In the genomic region with DNA sequence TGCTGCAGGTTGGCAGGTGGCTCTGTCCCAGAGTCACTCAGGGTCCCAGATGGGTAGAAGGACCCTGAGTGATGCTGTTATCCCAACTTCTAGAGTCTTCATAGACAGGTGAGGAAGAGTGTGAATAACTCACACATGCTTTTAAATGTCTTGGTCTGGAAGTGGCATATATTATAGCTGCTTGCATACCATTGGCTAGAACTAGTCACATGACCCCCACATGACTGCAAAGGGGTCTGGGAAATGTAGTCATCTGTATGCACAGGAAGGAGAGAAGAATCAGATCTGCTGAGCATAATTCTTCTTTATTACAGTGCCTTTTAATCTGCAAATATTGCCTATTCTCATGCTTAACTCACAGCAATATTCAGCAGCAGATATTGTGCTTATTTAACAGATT, we compare ENCODE assay signal across 10 cellular contexts. TPM values are rescaled to one million over a fixed set of nuclear protein-coding genes. Genes with fewer than 3 reads are reported as not detected.
DNase-seq lines count a peak whose midpoint lies in the region; ATAC-seq, FAIRE-seq and TF ChIP-seq lines count a peak whose summit lies in the region.
"Had no signal": no experiment of that assay in that cellular context is flagged by ENCODE, and none has a peak within 500 bp of the region (broad histone marks: within the 10 kb centered on the region; RNA-seq: fewer than 3 reads in every experiment).

No MANE protein-coding gene starts in this region.

- no peak overlapping the region for H3K4me3 ChIP-seq in Jurkat, Clone E6-1 (ENCODE audit: low read length)
- H3K4me3 ChIP-seq in HepG2 (replicated peaks in 1 of 3; ENCODE audit: insufficient read depth in 1 of 3, low read depth in 2 of 3, low read length in 3 of 3) (no peak overlapping the region), adrenal gland (no peak overlapping the region)
- H3K4me3 ChIP-seq: lung had no signal

- in situ Hi-C loops in HepG2 (cut with HindIII; ENCODE audit: extremely low pct_ligation_motif_present, low pct_unique_long_range_greater_than_20kb), result no loop called here

- POLR2A ChIA-PET in activated CD8-positive, alpha-beta T cell treated with anti-CD3 and anti-CD28 coated beads, Interleukin-2, amount 10 ng/mL, durations not matched to agents 7 days and 5 days (lab: Charles Lee), result no interaction called here
- POLR2A ChIA-PET in HepG2 (lab: Yijun Ruan, JAX), result no interaction called here

- H2AFZ ChIP-seq in HepG2 (ENCODE audit: low read length), result no peak overlapping the region

- H3K4me1 Mint-ChIP-seq in activated CD8-positive, alpha-beta T cell treated with anti-CD3 and anti-CD28 coated beads, Interleukin-2, amount 10 ng/mL, durations not matched to agents 7 days and 5 days (ENCODE audit: low read depth), result no peaks in the 10 kb centered on the region
- H3K4me1 Mint-ChIP-seq: IgD-negative memory B cell had no signal

- H4K20me1 ChIP-seq in HepG2 (ENCODE audit: insufficient read depth, low read length), result no peaks in the 10 kb centered on the region

- no peaks in the 10 kb centered on the region for H3K79me2 ChIP-seq in HepG2 (ENCODE audit: insufficient read depth, low read length)

- H3K9me3 ChIP-seq in HepG2 (ENCODE audit: low read length) (no peaks in the 10 kb centered on the region), adrenal gland (replicated peaks in 1 of 3) (no peaks in the 10 kb centered on the region)

- DNase-seq in Daoy (ENCODE audit: low read depth), result peak; percentile 41
- DNase-seq in Jurkat, Clone E6-1 (ENCODE audit: low read depth, low spot score), result peak; percentile 72
- peak; percentile 21 for DNase-seq in activated CD8-positive, alpha-beta T cell treated with anti-CD3 and anti-CD28 coated beads, Interleukin-2, amount 10 ng/mL, durations not matched to agents 7 days and 5 days
- peak; percentile 13 for DNase-seq in HepG2 (ENCODE audit: low spot score)
- no peak for DNase-seq in adrenal gland
- DNase-seq in HCEC 1CT, result no peak
- DNase-seq: activated T-cell treated with anti-CD3 and anti-CD28 coated beads, Interleukin-2, amount 50 U/mL, for 4 hours had no signal

- H3K4me3 Mint-ChIP-seq in activated CD8-positive, alpha-beta T cell treated with anti-CD3 and anti-CD28 coated beads, Interleukin-2, amount 10 ng/mL, durations not matched to agents 7 days and 5 days, result no peak overlapping the region
- H3K4me3 Mint-ChIP-seq: activated T-cell treated with anti-CD3 and anti-CD28 coated beads, Interleukin-2, amount 50 U/mL, for 4 hours; IgD-negative memory B cell had no signal

- TF ChIP-seq RAD21 in HepG2 (CRISPR knock-in tag; IDR thresholded peaks at IDR 0.05), result no peak

- H3K36me3 Mint-ChIP-seq in activated CD8-positive, alpha-beta T cell treated with anti-CD3 and anti-CD28 coated beads, Interleukin-2, amount 10 ng/mL, durations not matched to agents 7 days and 5 days (ENCODE audit: low read depth), result no peaks in the 10 kb centered on the region

- BruUV-seq in HepG2 (replicated peaks; lab: Mats Ljungman, UMichigan), result no TSS peak

- H3K27ac Mint-ChIP-seq in activated CD8-positive, alpha-beta T cell treated with anti-CD3 and anti-CD28 coated beads, Interleukin-2, amount 10 ng/mL, durations not matched to agents 7 days and 5 days, result no peak overlapping the region
- H3K27ac Mint-ChIP-seq: IgD-negative memory B cell had no signal

- TF ChIP-seq POLR2A in HepG2 (IDR thresholded peaks at IDR 0.05; ENCODE audit: insufficient read depth in 1 of 2, low read depth in 2 of 2, low read length in 2 of 2) (no peak), adrenal gland (IDR thresholded peaks at IDR 0.05) (no peak)

- H3K27me3 Mint-ChIP-seq in activated CD8-positive, alpha-beta T cell treated with anti-CD3 and anti-CD28 coated beads, Interleukin-2, amount 10 ng/mL, durations not matched to agents 7 days and 5 days (ENCODE audit: low read depth), result peaks cover 4% of the 10 kb centered on the region

- H3K27ac ChIP-seq in HepG2 (ENCODE audit: extremely low read length, insufficient read depth, low read length), result no peak overlapping the region
- no peak overlapping the region for H3K27ac ChIP-seq in adrenal gland

- H3K4me2 ChIP-seq in HepG2 (ENCODE audit: low read depth, low read length), result no peak overlapping the region

- H3K36me3 ChIP-seq in HepG2 (replicated peaks in 1 of 2; ENCODE audit: control insufficient read depth in 1 of 2, insufficient read depth in 2 of 2, low read length in 2 of 2), result no peaks in the 10 kb centered on the region
- H3K36me3 ChIP-seq in adrenal gland (replicated peaks in 1 of 2), result no peaks in the 10 kb centered on the region

- TF ChIP-seq CTCF in HepG2 (CRISPR knock-in tag; IDR thresholded peaks at IDR 0.05), result no peak
- TF ChIP-seq CTCF in adrenal gland (IDR thresholded peaks at IDR 0.05), result no peak

- TF ChIP-seq EP300 in HepG2 (IDR thresholded peaks at IDR 0.05; ENCODE audit: low read depth in 2 of 2, low read length in 2 of 2), result no peak
- TF ChIP-seq EP300 in HepG2 (CRISPR knock-in tag; IDR thresholded peaks at IDR 0.05; ENCODE audit: borderline replicate concordance), result no peak

- CTCF ChIA-PET in activated CD8-positive, alpha-beta T cell treated with anti-CD3 and anti-CD28 coated beads, Interleukin-2, amount 10 ng/mL, durations not matched to agents 7 days and 5 days (lab: Charles Lee), result no interaction called here
- CTCF ChIA-PET in HepG2 (lab: Yijun Ruan, JAX; ENCODE audit: low intra/inter-chr PET ratio, low total read pairs), result no interaction called here

- no peak overlapping the region for H3K9ac ChIP-seq in HepG2 (ENCODE audit: insufficient read depth, low read depth, low read length)

- no peak for FAIRE-seq in HepG2 (lab: Jason Lieb, UNC)

- H3K9me3 Mint-ChIP-seq in activated CD8-positive, alpha-beta T cell treated with anti-CD3 and anti-CD28 coated beads, Interleukin-2, amount 10 ng/mL, durations not matched to agents 7 days and 5 days (ENCODE audit: insufficient read depth), result no peaks in the 10 kb centered on the region
- H3K9me3 Mint-ChIP-seq: activated T-cell treated with anti-CD3 and anti-CD28 coated beads, Interleukin-2, amount 50 U/mL, for 4 hours had no signal

- no peak for ATAC-seq in activated CD8-positive, alpha-beta T cell treated with anti-CD3 and anti-CD28 coated beads, Interleukin-2, amount 10 ng/mL, durations not matched to agents 7 days and 5 days
- ATAC-seq in HepG2 (0 out of 3 replicates have a peak, but pooled peaks have one; percentile 46), HG02588 (IDR thresholded peaks at IDR 0.05; ENCODE audit: unreplicated experiment) (no peak)

- H3K27me3 ChIP-seq in HepG2 (ENCODE audit: control insufficient read depth in 1 of 2, insufficient read depth in 2 of 2, low read length in 2 of 2), result peaks cover 0 to 11% of the 10 kb centered on the region in 2 experiments; a peak in 1 of 5 replicates
- H3K27me3 ChIP-seq in adrenal gland, result no peaks in the 10 kb centered on the region

- no peaks in the 10 kb centered on the region for H3K4me1 ChIP-seq in HepG2 (ENCODE audit: insufficient read depth, low read length)
- no peaks in the 10 kb centered on the region for H3K4me1 ChIP-seq in adrenal gland (replicated peaks in 1 of 2)

- intact Hi-C loops in HepG2 (cut with micrococcal nuclease; ENCODE audit: unreplicated experiment), result no loop called here
- intact Hi-C loops in adrenal gland (cut with DNase I), result no loop called here

TF ChIP-seq in HepG2, 621 proteins besides CTCF, POLR2A, EP300 and RAD21 (continues in another document):
- TF ChIP-seq ZBTB7A (CRISPR knock-in tag; IDR thresholded peaks at IDR 0.05), result no peak
- TF ChIP-seq ZNF143 (CRISPR knock-in tag; IDR thresholded peaks at IDR 0.05), result peak; percentile 86
- TF ChIP-seq DR1 (CRISPR knock-in tag; IDR thresholded peaks at IDR 0.05), result no peak
- TF ChIP-seq, protein P1, sequence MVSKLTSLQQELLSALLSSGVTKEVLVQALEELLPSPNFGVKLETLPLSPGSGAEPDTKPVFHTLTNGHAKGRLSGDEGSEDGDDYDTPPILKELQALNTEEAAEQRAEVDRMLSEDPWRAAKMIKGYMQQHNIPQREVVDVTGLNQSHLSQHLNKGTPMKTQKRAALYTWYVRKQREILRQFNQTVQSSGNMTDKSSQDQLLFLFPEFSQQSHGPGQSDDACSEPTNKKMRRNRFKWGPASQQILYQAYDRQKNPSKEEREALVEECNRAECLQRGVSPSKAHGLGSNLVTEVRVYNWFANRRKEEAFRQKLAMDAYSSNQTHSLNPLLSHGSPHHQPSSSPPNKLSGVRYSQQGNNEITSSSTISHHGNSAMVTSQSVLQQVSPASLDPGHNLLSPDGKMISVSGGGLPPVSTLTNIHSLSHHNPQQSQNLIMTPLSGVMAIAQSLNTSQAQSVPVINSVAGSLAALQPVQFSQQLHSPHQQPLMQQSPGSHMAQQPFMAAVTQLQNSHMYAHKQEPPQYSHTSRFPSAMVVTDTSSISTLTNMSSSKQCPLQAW (CRISPR knock-in tag; IDR thresholded peaks at IDR 0.05), result no peak
- TF ChIP-seq NFYC (CRISPR knock-in tag; IDR thresholded peaks at IDR 0.05), result peak; percentile 81

RNA-seq across cellular contexts. Expression of a gene that starts 28.2 kb away (rescaled TPM):
- not detected in 2 replicates for total RNA-seq in Daoy (2014; rRNA removed; shearing (Covaris generic))
- not detected for polyA plus RNA-seq in Jurkat, Clone E6-1 (2012; ENCODE audit: insufficient read depth, insufficient read length)
- not detected for total RNA-seq in activated CD8-positive, alpha-beta T cell treated with anti-CD3 and anti-CD28 coated beads, Interleukin-2, amount 10 ng/mL, durations not matched to agents 7 days and 5 days
- total RNA-seq in HepG2 (2016; rRNA removed; fragmentation: Illumina TruSeq; extraction: Trizol) (0.53 and 1.8 TPM in 2 replicates), adrenal gland (not detected)
- total RNA-seq in HepG2 (2016; cell fraction: cytosol; rRNA removed; fragmentation: Illumina TruSeq; extraction: Trizol; ENCODE audit: low read depth), result 0.18 and 0.30 TPM in 2 replicates
- 0.67 and 1.9 TPM in 2 replicates for total RNA-seq in HepG2 (2016; cell fraction: insoluble cytoplasmic fraction; rRNA removed; fragmentation: Illumina TruSeq; extraction: Trizol)
- 0.34 TPM in 2 replicates for total RNA-seq in HepG2 (2016; cell fraction: membrane; rRNA removed; fragmentation: Illumina TruSeq; extraction: Trizol)
- total RNA-seq in HepG2 (2016; cell fraction: nucleus; rRNA removed; fragmentation: Illumina TruSeq; extraction: Trizol), result 2.4 and 2.7 TPM in 2 replicates
- polyA plus RNA-seq in HepG2 (2011; rRNA removed) (0.15 and 0.24 TPM in 2 replicates), adrenal gland (under 1 TPM in 1 of 3 donors, not detected in 2; under 0.01 TPM)
- polyA plus RNA-seq in HepG2 (2011; cell fraction: cytosol; rRNA removed), result 0.17 TPM in 2 replicates
- polyA plus RNA-seq in HepG2 (2011; cell fraction: nucleus; rRNA removed), result 0.77 and 0.85 TPM in 2 replicates
- 0.24 and 0.62 TPM in 2 replicates for polyA plus RNA-seq in HepG2 (2012)
- polyA plus RNA-seq in HepG2 (2016; cell fraction: cytosol; fragmentation: Illumina TruSeq; extraction: Trizol; ENCODE audit: low read depth), result 0.11 and 0.12 TPM in 2 replicates
- polyA plus RNA-seq in HepG2 (2016; cell fraction: insoluble cytoplasmic fraction; fragmentation: Illumina TruSeq; extraction: Trizol; ENCODE audit: low read depth), result 0.47 and 0.52 TPM in 2 replicates
- polyA plus RNA-seq in HepG2 (2016; cell fraction: membrane; fragmentation: Illumina TruSeq; extraction: Trizol; ENCODE audit: low read depth), result 0.19 and 0.21 TPM in 2 replicates
- polyA plus RNA-seq in HepG2 (2016; cell fraction: nucleus; fragmentation: Illumina TruSeq; extraction: Trizol; ENCODE audit: insufficient read depth, low read depth), result 2.2 and 3.4 TPM in 2 replicates
- 0.84 TPM in 1 of 2 replicates, not detected in the other for polyA minus RNA-seq in HepG2 (2011; rRNA and poly(A)+ RNA removed; ENCODE audit: low replicate concordance)
- 0.26 and 0.40 TPM in 2 replicates for polyA minus RNA-seq in HepG2 (2011; cell fraction: cytosol; rRNA and poly(A)+ RNA removed)
- 2.3 and 3.1 TPM in 2 replicates for polyA minus RNA-seq in HepG2 (2011; cell fraction: nucleus; rRNA and poly(A)+ RNA removed)
- total RNA-seq: activated T-cell treated with anti-CD3 and anti-CD28 coated beads, Interleukin-2, amount 50 U/mL, for 4 hours had no signal
- polyA plus RNA-seq: IgD-negative memory B cell had no signal

Comparison
In these comparisons a context has a peak if more than half of its experiments do, and no peak if none do; other contexts are left out.
1. DNase-seq: peak in Daoy (single experiment), Jurkat, Clone E6-1 (single experiment), activated CD8-positive, alpha-beta T cell treated with anti-CD3 and anti-CD28 coated beads, Interleukin-2, amount 10 ng/mL, durations not matched to agents 7 days and 5 days (single experiment) and HepG2 (single experiment); none in adrenal gland (0 of 7) and HCEC 1CT (single experiment).